ENCODE assay signal across 22 cellular contexts in genomic region chr7:123505221-123505620, GRCh38. TPM values are rescaled to one million over a fixed set of nuclear protein-coding genes. Genes with fewer than 3 reads are reported as not detected.
"Had no signal": no experiment of that assay in that cellular context is flagged by ENCODE, and none has a peak within 500 bp of the region (broad histone marks: within the 10 kb centered on the region; RNA-seq: fewer than 3 reads in every experiment).

No MANE protein-coding gene starts in this region.

- H3K36me3 ChIP-seq: esophagus muscularis mucosa, gastrocnemius medialis, heart right ventricle, left lung, lower lobe of right lung had no signal

- H3K27ac ChIP-seq: coronary artery, dorsolateral prefrontal cortex, esophagus muscularis mucosa, gastrocnemius medialis, heart right ventricle, left lung, lower lobe of right lung had no signal

- ATAC-seq: gastrocnemius medialis, heart right ventricle, left cardiac atrium, left lung, left ventricle myocardium superior had no signal

- H3K4me1 ChIP-seq: esophagus muscularis mucosa, gastrocnemius medialis, heart right ventricle, left lung, lower lobe of right lung had no signal

- FAIRE-seq: colon, endothelial cell of umbilical vein, islet of Langerhans, keratinocyte had no signal

- H3K4me3 ChIP-seq: coronary artery, dorsolateral prefrontal cortex, esophagus muscularis mucosa, gastrocnemius medialis, heart right ventricle, left lung, lower lobe of right lung had no signal

- H3K9me3 ChIP-seq: gastrocnemius medialis, lower lobe of right lung had no signal

- H3K27me3 ChIP-seq: dorsolateral prefrontal cortex, esophagus muscularis mucosa, gastrocnemius medialis, heart right ventricle, left lung had no signal

- DNase-seq: dermis blood vessel endothelial cell; dorsolateral prefrontal cortex; effector CD4-positive, alpha-beta T cell; effector memory CD4-positive, alpha-beta T cell; foreskin melanocyte; gastrocnemius medialis; glutamatergic neuron; head of caudate nucleus; heart right ventricle; hippocampal formation; left cardiac atrium; left ventricle myocardium superior; lower lobe of right lung; mesenchymal stem cell; midbrain had no signal

RNA-seq across cellular contexts. Expression of gene IQUB, which starts 29.2 kb away (rescaled TPM):
- total RNA-seq: endothelial cell of umbilical vein had no signal
